In genomic region chr12:122238861-122239260, GRCh38 we compare ENCODE assay signal across 1 cellular context.
TF ChIP-seq lines count a peak whose summit lies in the region.

No MANE protein-coding gene starts in this region.

TF ChIP-seq in K562, 482 proteins besides CTCF, POLR2A, EP300 and RAD21:
- TF ChIP-seq, protein P1, sequence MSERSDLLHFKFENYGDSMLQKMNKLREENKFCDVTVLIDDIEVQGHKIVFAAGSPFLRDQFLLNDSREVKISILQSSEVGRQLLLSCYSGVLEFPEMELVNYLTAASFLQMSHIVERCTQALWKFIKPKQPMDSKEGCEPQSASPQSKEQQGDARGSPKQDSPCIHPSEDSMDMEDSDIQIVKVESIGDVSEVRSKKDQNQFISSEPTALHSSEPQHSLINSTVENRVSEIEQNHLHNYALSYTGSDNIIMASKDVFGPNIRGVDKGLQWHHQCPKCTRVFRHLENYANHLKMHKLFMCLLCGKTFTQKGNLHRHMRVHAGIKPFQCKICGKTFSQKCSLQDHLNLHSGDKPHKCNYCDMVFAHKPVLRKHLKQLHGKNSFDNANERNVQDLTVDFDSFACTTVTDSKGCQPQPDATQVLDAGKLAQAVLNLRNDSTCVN (CRISPR knock-in tag; IDR thresholded peaks at IDR 0.05) = 0 out of 2 replicates have a peak, but pooled peaks have one; percentile 21
- TF ChIP-seq KAT8 (IDR thresholded peaks at IDR 0.05; ENCODE audit: low read depth) = no peak
TF ChIP-seq in K562: peak in this region for 1.
